Comparison of ENCODE assay signal across 16 cellular contexts in the genomic region with DNA sequence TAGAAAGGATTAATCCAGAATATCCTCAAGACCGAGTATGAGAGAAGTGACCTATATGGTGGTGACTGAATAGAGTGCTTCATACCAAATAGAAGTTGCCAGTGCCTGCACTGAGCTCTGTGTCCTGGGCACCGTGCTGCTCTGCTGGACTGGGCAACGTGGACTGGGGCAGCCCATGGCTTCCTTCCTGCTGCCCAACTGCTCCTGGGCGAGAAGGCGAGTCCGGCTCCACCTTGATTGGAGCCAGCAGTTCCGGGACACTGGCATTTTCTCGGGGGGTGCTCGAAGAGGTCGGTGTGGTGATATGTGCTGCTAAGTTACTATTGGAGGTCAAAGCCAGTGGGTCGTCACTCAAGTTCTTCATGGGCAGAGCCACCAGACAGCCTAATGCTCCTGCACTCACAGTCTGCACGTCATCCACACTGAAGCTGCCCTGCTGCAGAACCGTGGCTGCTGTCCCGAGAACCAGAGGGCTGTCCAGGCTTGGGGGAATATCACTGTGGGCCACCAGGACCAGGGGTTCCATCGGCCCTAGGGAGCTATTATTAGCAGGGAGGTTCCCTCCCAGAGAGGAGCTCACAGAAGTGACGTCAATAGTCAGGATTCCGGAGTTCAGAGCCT. TPM values are rescaled to one million over a fixed set of nuclear protein-coding genes. Genes with fewer than 3 reads are reported as not detected.
DNase-seq lines count a peak whose midpoint lies in the region; ATAC-seq and TF ChIP-seq lines count a peak whose summit lies in the region.
"Had no signal": no experiment of that assay in that cellular context is flagged by ENCODE, and none has a peak within 500 bp of the region (broad histone marks: within the 10 kb centered on the region; RNA-seq: fewer than 3 reads in every experiment).

No MANE protein-coding gene starts in this region.

- TF ChIP-seq CTCF in heart right ventricle (IDR thresholded peaks at IDR 0.05) (no peak), suprapubic skin (IDR thresholded peaks at IDR 0.05) (no peak)

- H3K27ac ChIP-seq in heart right ventricle (peak overlapping the region in 4 of 10 donors; percentile 11 to 53 (median 44)), neuronal stem cell (replicated peaks; ENCODE audit: low read length) (no peak overlapping the region), suprapubic skin (no peak overlapping the region)

- peak in 6 of 8 donors; percentile 48 to 73 (median 59) for ATAC-seq in heart right ventricle

- no peak overlapping the region for H4K8ac ChIP-seq in neuronal stem cell (ENCODE audit: low read depth, low read length)

- H2BK12ac ChIP-seq in neuronal stem cell (ENCODE audit: low read length): no peak overlapping the region

- H2BK120ac ChIP-seq in neuronal stem cell (ENCODE audit: low read depth, low read length): no peak overlapping the region

- H3K79me1 ChIP-seq in neuronal stem cell (ENCODE audit: low read depth, low read length): peaks cover 15% of the 10 kb centered on the region

- no peak for TF ChIP-seq EP300 in suprapubic skin (IDR thresholded peaks at IDR 0.05)

- H2BK15ac ChIP-seq in neuronal stem cell (ENCODE audit: low read length): no peak overlapping the region

- intact Hi-C loops in heart right ventricle (cut with DNase I): loop anchor here in 2 of 10 donors (10.0 kb wide), 2 partner anchors 67 to 207 kb away; partner anchors contain the start of gene CFAP100 (in 1 of the 2)

- H3K9ac ChIP-seq in neuronal stem cell (ENCODE audit: low read depth, low read length, poor library complexity): no peak overlapping the region

- H2AK5ac ChIP-seq in neuronal stem cell (ENCODE audit: low read depth, low read length): no peak overlapping the region

- H3K36me3 ChIP-seq in heart right ventricle (peaks cover 0 to 100% (median 68%) of the 10 kb centered on the region in 9 donors), neuronal stem cell (replicated peaks in 1 of 2; ENCODE audit: control insufficient read depth in 2 of 2, insufficient read depth in 2 of 2, low read length in 2 of 2) (peaks cover 64 to 97% of the 10 kb centered on the region in 2 donors), suprapubic skin (peaks cover 98% of the 10 kb centered on the region)

- H2BK5ac ChIP-seq in neuronal stem cell (ENCODE audit: low read length): no peak overlapping the region

- no peak overlapping the region for H3K4me2 ChIP-seq in neuronal stem cell (ENCODE audit: insufficient read depth, low read length, poor library complexity, severe bottlenecking)

- H3K27me3 ChIP-seq in heart right ventricle (no peaks in the 10 kb centered on the region), neuronal stem cell (ENCODE audit: control insufficient read depth in 3 of 3, insufficient read depth in 3 of 3, low read depth in 1 of 3, low read length in 3 of 3) (no peaks in the 10 kb centered on the region), suprapubic skin (no peaks in the 10 kb centered on the region)

- H3K4me3 ChIP-seq in heart right ventricle (no peak overlapping the region), neuronal stem cell (ENCODE audit: low read length in 2 of 2) (no peak overlapping the region), suprapubic skin (no peak overlapping the region)

- H3K14ac ChIP-seq in neuronal stem cell (ENCODE audit: low read length): no peak overlapping the region

- H3K4me1 ChIP-seq in heart right ventricle: peaks cover 0 to 32% (median 13%) of the 10 kb centered on the region in 9 donors
- H3K4me1 ChIP-seq in neuronal stem cell (ENCODE audit: control insufficient read depth in 2 of 2, insufficient read depth in 1 of 2, low read depth in 1 of 2, low read length in 2 of 2): peaks cover 0 to 2% of the 10 kb centered on the region in 2 donors
- H3K4me1 ChIP-seq in suprapubic skin: no peaks in the 10 kb centered on the region

- peak; percentile 4 for DNase-seq in activated T-cell treated with anti-CD3 and anti-CD28 coated beads, Interleukin-2, amount 50 U/mL, for 1 hour
- DNase-seq in activated T-cell treated with anti-CD3 and anti-CD28 coated beads, Interleukin-2, amount 50 U/mL, for 48 hours: no peak
- DNase-seq in heart right ventricle (no peak), neuronal stem cell (ENCODE audit: low spot score) (no peak), suprapubic skin (ENCODE audit: low spot score in 2 of 2) (peak; percentile 25 to 61), GM03348 (ENCODE audit: low spot score) (no peak)
- DNase-seq in stimulated activated CD4-positive, alpha-beta T cell treated with anti-CD3 and anti-CD28 coated beads, Interleukin-15, amount 100 ng/mL, for 24 hours: no peak
- no peak for DNase-seq in stimulated activated CD4-positive, alpha-beta T cell treated with anti-CD3 and anti-CD28 coated beads, Interleukin-2, amount 100 ng/mL, for 24 hours
- DNase-seq: C1 segment of cervical spinal cord, DMS 273 treated with DMSO at 0.1 percent for 48 hours, H7, KBM-7, NCI-H1048, NCI-H226, NCI-H526 treated with DMSO at 0.1 percent for 48 hours had no signal

- H3K9me3 ChIP-seq in heart right ventricle (no peaks in the 10 kb centered on the region), neuronal stem cell (replicated peaks in 1 of 2; ENCODE audit: control insufficient read depth in 2 of 2, insufficient read depth in 1 of 2, low read depth in 1 of 2, low read length in 2 of 2) (no peaks in the 10 kb centered on the region), suprapubic skin (no peaks in the 10 kb centered on the region)

- H2AFZ ChIP-seq in neuronal stem cell (ENCODE audit: low read length): no peak overlapping the region

- H3K23ac ChIP-seq in neuronal stem cell (ENCODE audit: low read depth, low read length, poor library complexity): peak overlapping the region; percentile 50

- H3K4ac ChIP-seq in neuronal stem cell (ENCODE audit: low read length): no peak overlapping the region

- H4K91ac ChIP-seq in neuronal stem cell (ENCODE audit: low read depth, low read length, poor library complexity): no peak overlapping the region

- 76 to 78% methylated on average over 17 of the region's 17 CpGs for WGBS in heart right ventricle, 2 donors
- WGBS in neuronal stem cell (ENCODE audit: extremely low coverage in 2 of 2, insufficient read length in 2 of 2, insufficient replicate concordance in 1 of 2), 2 donors: no CpG with 5 or more reads among the region's 17 CpGs
- 92% methylated on average over 15 of the region's 17 CpGs for WGBS in suprapubic skin

- no peak for TF ChIP-seq POLR2A in suprapubic skin (IDR thresholded peaks at IDR 0.05)

- peak overlapping the region; percentile 8 for H3K18ac ChIP-seq in neuronal stem cell (ENCODE audit: low read length)

RNA-seq across cellular contexts. Expression of gene ZXDC, which starts 14.1 kb away (rescaled TPM):
- total RNA-seq in heart right ventricle: 10 to 100 TPM; 15.2 to 25.4 (median 19.7) TPM
- polyA plus RNA-seq in heart right ventricle: 10 to 100 TPM in 1 of 2 donors, 1 to 10 TPM in 1; 6.6 to 14.3 TPM
- 9.3 TPM for polyA plus RNA-seq in neuronal stem cell (2013, experiment 1 of 2)
- 9.8 TPM for polyA plus RNA-seq in neuronal stem cell (2013, experiment 2 of 2)
- 10 to 100 TPM; 40.5 to 97.5 (median 61.2) TPM for total RNA-seq in suprapubic skin

RNA-seq across cellular contexts. Expression of gene UROC1, which starts 56.0 kb away (rescaled TPM):
- total RNA-seq in heart right ventricle (not detected), suprapubic skin (not detected)
- polyA plus RNA-seq in heart right ventricle: under 1 TPM in 1 of 2 donors, not detected in 1; 0.01 TPM
- polyA plus RNA-seq in neuronal stem cell (2013, experiment 1 of 2): not detected
- 0.03 TPM for polyA plus RNA-seq in neuronal stem cell (2013, experiment 2 of 2)
- total RNA-seq: Daoy, H7 had no signal

Comparison
In these comparisons a context has a peak if more than half of its experiments do, and no peak if none do; other contexts are left out.
1. DNase-seq: peak in activated T-cell treated with anti-CD3 and anti-CD28 coated beads, Interleukin-2, amount 50 U/mL, for 1 hour (single experiment) and suprapubic skin (2 of 2); none in activated T-cell treated with anti-CD3 and anti-CD28 coated beads, Interleukin-2, amount 50 U/mL, for 48 hours (0 of 2), heart right ventricle (0 of 2), neuronal stem cell (single experiment), stimulated activated CD4-positive, alpha-beta T cell treated with anti-CD3 and anti-CD28 coated beads, Interleukin-15, amount 100 ng/mL, for 24 hours (single experiment), GM03348 (single experiment) and stimulated activated CD4-positive, alpha-beta T cell treated with anti-CD3 and anti-CD28 coated beads, Interleukin-2, amount 100 ng/mL, for 24 hours (0 of 2).